In genomic region chr5:154754460-154755360, GRCh38 we compare ENCODE assay signal across 1 cellular context.
TF ChIP-seq lines count a peak whose summit lies in the region.

No MANE protein-coding gene starts in this region.

TF ChIP-seq in GM12878, 131 proteins besides CTCF, POLR2A, EP300 and RAD21 (continued from another document and continues in another):
- TF ChIP-seq NR2F1 (conservative IDR thresholded peaks at IDR 0.05) (peak; percentile 68), ZNF687 (IDR thresholded peaks at IDR 0.05) (peak; percentile 98), HDGF (IDR thresholded peaks at IDR 0.05) (peak; percentile 92), E4F1 (IDR thresholded peaks at IDR 0.05; ENCODE audit: borderline replicate concordance, partially characterized antibody) (peak; percentile 41), SREBF1 (IDR thresholded peaks at IDR 0.05; ENCODE audit: low read length) (0 out of 2 replicates have a peak, but pooled peaks have one; percentile 41), E2F4 (IDR thresholded peaks at IDR 0.05; ENCODE audit: low read depth, low read length) (0 out of 2 replicates have a peak, but pooled peaks have one; percentile 11), ETV6 (conservative IDR thresholded peaks at IDR 0.05 in 1 of 2, IDR thresholded peaks at IDR 0.05 in 1 of 2; ENCODE audit: borderline replicate concordance in 1 of 2, low read depth in 1 of 2) (0 out of 4 replicates have a peak, but pooled peaks of 1 of the 2 experiments have one; percentile 10), RAD51 (IDR thresholded peaks at IDR 0.05) (peak; percentile 79), PAX5 (IDR thresholded peaks at IDR 0.05; ENCODE audit: borderline replicate concordance, low read depth, low read length) (peak; percentile 16; the same call in 1 of the 2 replicates), NFXL1 (IDR thresholded peaks at IDR 0.05; ENCODE audit: borderline replicate concordance) (no peak), JUND (IDR thresholded peaks at IDR 0.05; ENCODE audit: low read depth, low read length) (no peak), TCF12 (IDR thresholded peaks at IDR 0.05; ENCODE audit: low read depth, low read length) (peak; percentile 35; the same call in 1 of the 2 replicates), RUNX3 (IDR thresholded peaks at IDR 0.05; ENCODE audit: low read length) (no peak; the same call in none of the 2 replicates), RFX5 (IDR thresholded peaks at IDR 0.05; ENCODE audit: low read depth, low read length) (0 out of 2 replicates have a peak, but pooled peaks have one; percentile 23), USF2 (IDR thresholded peaks at IDR 0.05; ENCODE audit: borderline replicate concordance, low read depth, low read length) (peak; percentile 40), DPF2 (IDR thresholded peaks at IDR 0.05) (peak; percentile 61), USF1 (IDR thresholded peaks at IDR 0.05; ENCODE audit: borderline replicate concordance, extremely low read length, insufficient read depth, low read depth, low read length) (peak; percentile 81), SIN3A (IDR thresholded peaks at IDR 0.05; ENCODE audit: low read depth, low read length) (peak; percentile 91), MTA3 (IDR thresholded peaks at IDR 0.05; ENCODE audit: borderline replicate concordance, low read length) (no peak), ZNF622 (IDR thresholded peaks at IDR 0.05) (no peak), CEBPZ (IDR thresholded peaks at IDR 0.05; ENCODE audit: low read depth, low read length) (no peak), BRCA1 (IDR thresholded peaks at IDR 0.05; ENCODE audit: low read depth, low read length) (no peak), LARP7 (IDR thresholded peaks at IDR 0.05) (no peak), ZBTB33 (IDR thresholded peaks at IDR 0.05) (no peak), SIX5 (IDR thresholded peaks at IDR 0.05; ENCODE audit: low read depth, low read length, severe bottlenecking) (no peak), SUZ12 (IDR thresholded peaks at IDR 0.05; ENCODE audit: unreplicated experiment) (no peak)
- TF ChIP-seq, protein P1, sequence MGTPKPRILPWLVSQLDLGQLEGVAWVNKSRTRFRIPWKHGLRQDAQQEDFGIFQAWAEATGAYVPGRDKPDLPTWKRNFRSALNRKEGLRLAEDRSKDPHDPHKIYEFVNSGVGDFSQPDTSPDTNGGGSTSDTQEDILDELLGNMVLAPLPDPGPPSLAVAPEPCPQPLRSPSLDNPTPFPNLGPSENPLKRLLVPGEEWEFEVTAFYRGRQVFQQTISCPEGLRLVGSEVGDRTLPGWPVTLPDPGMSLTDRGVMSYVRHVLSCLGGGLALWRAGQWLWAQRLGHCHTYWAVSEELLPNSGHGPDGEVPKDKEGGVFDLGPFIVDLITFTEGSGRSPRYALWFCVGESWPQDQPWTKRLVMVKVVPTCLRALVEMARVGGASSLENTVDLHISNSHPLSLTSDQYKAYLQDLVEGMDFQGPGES (IDR thresholded peaks at IDR 0.05): no peak
- TF ChIP-seq, protein P2, sequence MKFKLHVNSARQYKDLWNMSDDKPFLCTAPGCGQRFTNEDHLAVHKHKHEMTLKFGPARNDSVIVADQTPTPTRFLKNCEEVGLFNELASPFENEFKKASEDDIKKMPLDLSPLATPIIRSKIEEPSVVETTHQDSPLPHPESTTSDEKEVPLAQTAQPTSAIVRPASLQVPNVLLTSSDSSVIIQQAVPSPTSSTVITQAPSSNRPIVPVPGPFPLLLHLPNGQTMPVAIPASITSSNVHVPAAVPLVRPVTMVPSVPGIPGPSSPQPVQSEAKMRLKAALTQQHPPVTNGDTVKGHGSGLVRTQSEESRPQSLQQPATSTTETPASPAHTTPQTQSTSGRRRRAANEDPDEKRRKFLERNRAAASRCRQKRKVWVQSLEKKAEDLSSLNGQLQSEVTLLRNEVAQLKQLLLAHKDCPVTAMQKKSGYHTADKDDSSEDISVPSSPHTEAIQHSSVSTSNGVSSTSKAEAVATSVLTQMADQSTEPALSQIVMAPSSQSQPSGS (IDR thresholded peaks at IDR 0.05; ENCODE audit: low read length): no peak
- TF ChIP-seq, protein P3, sequence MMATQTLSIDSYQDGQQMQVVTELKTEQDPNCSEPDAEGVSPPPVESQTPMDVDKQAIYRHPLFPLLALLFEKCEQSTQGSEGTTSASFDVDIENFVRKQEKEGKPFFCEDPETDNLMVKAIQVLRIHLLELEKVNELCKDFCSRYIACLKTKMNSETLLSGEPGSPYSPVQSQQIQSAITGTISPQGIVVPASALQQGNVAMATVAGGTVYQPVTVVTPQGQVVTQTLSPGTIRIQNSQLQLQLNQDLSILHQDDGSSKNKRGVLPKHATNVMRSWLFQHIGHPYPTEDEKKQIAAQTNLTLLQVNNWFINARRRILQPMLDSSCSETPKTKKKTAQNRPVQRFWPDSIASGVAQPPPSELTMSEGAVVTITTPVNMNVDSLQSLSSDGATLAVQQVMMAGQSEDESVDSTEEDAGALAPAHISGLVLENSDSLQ (IDR thresholded peaks at IDR 0.05): peak; percentile 37; the same call in 1 of the 2 replicates
- TF ChIP-seq, protein P4, sequence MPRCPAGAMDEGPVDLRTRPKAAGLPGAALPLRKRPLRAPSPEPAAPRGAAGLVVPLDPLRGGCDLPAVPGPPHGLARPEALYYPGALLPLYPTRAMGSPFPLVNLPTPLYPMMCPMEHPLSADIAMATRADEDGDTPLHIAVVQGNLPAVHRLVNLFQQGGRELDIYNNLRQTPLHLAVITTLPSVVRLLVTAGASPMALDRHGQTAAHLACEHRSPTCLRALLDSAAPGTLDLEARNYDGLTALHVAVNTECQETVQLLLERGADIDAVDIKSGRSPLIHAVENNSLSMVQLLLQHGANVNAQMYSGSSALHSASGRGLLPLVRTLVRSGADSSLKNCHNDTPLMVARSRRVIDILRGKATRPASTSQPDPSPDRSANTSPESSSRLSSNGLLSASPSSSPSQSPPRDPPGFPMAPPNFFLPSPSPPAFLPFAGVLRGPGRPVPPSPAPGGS (IDR thresholded peaks at IDR 0.05; ENCODE audit: borderline replicate concordance, insufficient read depth, low read depth, low read length, poor library complexity, severe bottlenecking): no peak
- TF ChIP-seq, protein P5, sequence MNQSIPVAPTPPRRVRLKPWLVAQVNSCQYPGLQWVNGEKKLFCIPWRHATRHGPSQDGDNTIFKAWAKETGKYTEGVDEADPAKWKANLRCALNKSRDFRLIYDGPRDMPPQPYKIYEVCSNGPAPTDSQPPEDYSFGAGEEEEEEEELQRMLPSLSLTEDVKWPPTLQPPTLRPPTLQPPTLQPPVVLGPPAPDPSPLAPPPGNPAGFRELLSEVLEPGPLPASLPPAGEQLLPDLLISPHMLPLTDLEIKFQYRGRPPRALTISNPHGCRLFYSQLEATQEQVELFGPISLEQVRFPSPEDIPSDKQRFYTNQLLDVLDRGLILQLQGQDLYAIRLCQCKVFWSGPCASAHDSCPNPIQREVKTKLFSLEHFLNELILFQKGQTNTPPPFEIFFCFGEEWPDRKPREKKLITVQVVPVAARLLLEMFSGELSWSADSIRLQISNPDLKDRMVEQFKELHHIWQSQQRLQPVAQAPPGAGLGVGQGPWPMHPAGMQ (IDR thresholded peaks at IDR 0.05; ENCODE audit: borderline replicate concordance): no peak
